ENCODE assay signal across 7 cellular contexts in the genomic region with DNA sequence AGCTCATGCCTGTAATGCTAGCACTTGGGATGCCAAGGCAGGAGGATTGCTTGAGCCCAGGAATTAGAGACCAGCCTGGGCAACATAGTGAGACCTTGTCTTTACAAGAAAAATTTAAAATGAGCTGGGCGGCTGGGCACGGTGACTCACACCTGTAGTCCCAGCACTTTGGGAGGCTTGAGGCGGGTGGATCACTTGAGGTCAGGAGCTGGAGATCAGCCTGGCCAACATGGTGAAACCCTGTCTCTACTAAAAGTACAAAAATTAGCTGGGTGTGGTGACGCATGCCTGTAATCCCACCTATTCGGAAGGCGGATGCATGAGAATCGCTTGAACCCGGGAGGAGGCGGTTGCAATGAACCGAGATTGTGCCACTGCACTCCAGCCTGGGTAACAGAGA. TPM values are rescaled to one million over a fixed set of nuclear protein-coding genes. Genes with fewer than 3 reads are reported as not detected.
DNase-seq lines count a peak whose midpoint lies in the region; ATAC-seq and TF ChIP-seq lines count a peak whose summit lies in the region.
"Not testable (repeated sequence)": the region's sequence is repeated elsewhere in the genome, so short reads cannot be mapped to it uniquely, and the experiment has no call there.

No MANE protein-coding gene starts in this region.

- not testable (repeated sequence) for TF ChIP-seq POLR2A in NB4 (IDR thresholded peaks at IDR 0.05; ENCODE audit: extremely low read depth, insufficient read length); spleen (IDR thresholded peaks at IDR 0.05)

- CTCF ChIA-PET in MCF 10A (lab: Yijun Ruan, JAX) = interaction anchor here (0.6 to 3.1 kb wide), 5 partner anchors 13 to 227 kb away, joined by 3 to 17 read pairs (median 3); a partner anchor contains a TSS

- H3K4me1 Mint-ChIP-seq in T-helper 17 cell (peaks cover 26% of the 10 kb centered on the region), MCF 10A (ENCODE audit: insufficient read depth, unreplicated experiment) (peaks cover 26% of the 10 kb centered on the region), mesothelial cell of epicardium (peaks cover 30% of the 10 kb centered on the region)
- peaks cover 41% of the 10 kb centered on the region for H3K4me1 Mint-ChIP-seq in activated T-helper 1 cell treated with anti-CD3 and anti-CD28 coated beads, Interleukin-12 subunit alpha, Interleukin-12 subunit beta, Interleukin-2, Interleukin-4 antibody, amounts not matched to agents 30 ng/mL and 10 ng/mL and 1 ng/mL, durations not matched to agents 14 hours and 24 hours and 36 hours (ENCODE audit: low read depth)

- peak overlapping the region; percentile 35 for H3K4me3 ChIP-seq in GM06990 (replicated peaks; ENCODE audit: low read depth, low read length)
- H3K4me3 ChIP-seq in NB4 (ENCODE audit: low read depth, low read length) = peak overlapping the region; percentile 66
- H3K4me3 ChIP-seq in spleen = peak overlapping the region in 4 of 8 donors; percentile 87 to 95 (median 92)

- not testable (repeated sequence) for ATAC-seq in T-helper 17 cell

- not testable (repeated sequence) for DNase-seq in GM06990 (ENCODE audit: extremely low read depth, insufficient read length); T-helper 17 cell; activated T-helper 1 cell treated with anti-CD3 and anti-CD28 coated beads, Interleukin-12 subunit alpha, Interleukin-12 subunit beta, Interleukin-2, Interleukin-4 antibody, amounts not matched to agents 30 ng/mL and 10 ng/mL and 1 ng/mL, durations not matched to agents 14 hours and 24 hours and 36 hours (ENCODE audit: low spot score); MCF 10A (ENCODE audit: unreplicated experiment); mesothelial cell of epicardium (ENCODE audit: low spot score in 2 of 2, unreplicated experiment in 2 of 2); spleen
- peak; percentile 9 for DNase-seq in NB4 (ENCODE audit: low read depth)

- H3K27ac ChIP-seq in spleen = peak overlapping the region in 6 of 8 donors; percentile 98 to 99 (median 98)

- H3K4me1 ChIP-seq in spleen = peaks cover 26 to 93% (median 70%) of the 10 kb centered on the region in 6 donors

- intact Hi-C loops in activated T-helper 1 cell treated with anti-CD3 and anti-CD28 coated beads, Interleukin-12 subunit alpha, Interleukin-12 subunit beta, Interleukin-2, Interleukin-4 antibody, amounts not matched to agents 30 ng/mL and 10 ng/mL and 1 ng/mL, durations not matched to agents 14 hours and 24 hours and 36 hours (cut with micrococcal nuclease) = loop anchor here (5.0 to 10.0 kb wide), 3 partner anchors 379 to 1781 kb away; a partner anchor contains a TSS
- intact Hi-C loops in MCF 10A (cut with micrococcal nuclease); spleen (cut with DNase I; ENCODE audit: low total_unique reads): not testable (repeated sequence)

- not testable (repeated sequence) for H3K27me3 ChIP-seq in GM06990 (replicated peaks; ENCODE audit: control insufficient read depth, insufficient read depth, low read length); spleen (replicated peaks in 1 of 7)

- H3K27ac Mint-ChIP-seq in T-helper 17 cell (peak overlapping the region; percentile 99), MCF 10A (ENCODE audit: low read depth, unreplicated experiment) (peak overlapping the region; percentile 98), mesothelial cell of epicardium (peak overlapping the region; percentile 43)
- peak overlapping the region; percentile 40 for H3K27ac Mint-ChIP-seq in activated T-helper 1 cell treated with anti-CD3 and anti-CD28 coated beads, Interleukin-12 subunit alpha, Interleukin-12 subunit beta, Interleukin-2, Interleukin-4 antibody, amounts not matched to agents 30 ng/mL and 10 ng/mL and 1 ng/mL, durations not matched to agents 14 hours and 24 hours and 36 hours

- not testable (repeated sequence) for H3K27me3 Mint-ChIP-seq in T-helper 17 cell; activated T-helper 1 cell treated with anti-CD3 and anti-CD28 coated beads, Interleukin-12 subunit alpha, Interleukin-12 subunit beta, Interleukin-2, Interleukin-4 antibody, amounts not matched to agents 30 ng/mL and 10 ng/mL and 1 ng/mL, durations not matched to agents 14 hours and 24 hours and 36 hours (ENCODE audit: insufficient read depth); MCF 10A (ENCODE audit: insufficient read depth, unreplicated experiment); mesothelial cell of epicardium (ENCODE audit: low read depth)

- not testable (repeated sequence) for H3K36me3 Mint-ChIP-seq in T-helper 17 cell (ENCODE audit: low read depth)
- H3K36me3 Mint-ChIP-seq in activated T-helper 1 cell treated with anti-CD3 and anti-CD28 coated beads, Interleukin-12 subunit alpha, Interleukin-12 subunit beta, Interleukin-2, Interleukin-4 antibody, amounts not matched to agents 30 ng/mL and 10 ng/mL and 1 ng/mL, durations not matched to agents 14 hours and 24 hours and 36 hours (ENCODE audit: low read depth) = peaks cover 40% of the 10 kb centered on the region
- peaks cover 35% of the 10 kb centered on the region for H3K36me3 Mint-ChIP-seq in MCF 10A (ENCODE audit: insufficient read depth, unreplicated experiment)
- peaks cover 12% of the 10 kb centered on the region for H3K36me3 Mint-ChIP-seq in mesothelial cell of epicardium

- not testable (repeated sequence) for BruUV-seq in MCF 10A (replicated peaks; lab: Mats Ljungman, UMichigan)

- TF ChIP-seq CTCF in GM06990 (IDR thresholded peaks at IDR 0.05; ENCODE audit: insufficient read depth, low read length, poor library complexity, severe bottlenecking); NB4 (IDR thresholded peaks at IDR 0.05; ENCODE audit: low read depth, low read length); MCF 10A (IDR thresholded peaks at IDR 0.05; ENCODE audit: unreplicated experiment); mesothelial cell of epicardium (IDR thresholded peaks at IDR 0.05; ENCODE audit: unreplicated experiment); spleen (IDR thresholded peaks at IDR 0.05 in 8 of 11, conservative IDR thresholded peaks at IDR 0.05 in 3 of 11): not testable (repeated sequence)

- POLR2A ChIA-PET in MCF 10A (lab: Yijun Ruan, JAX) = interaction anchor here (0.7 to 2.8 kb wide), 2 partner anchors 18 to 87 kb away, joined by 5 to 26 read pairs; a partner anchor contains a TSS

- not testable (repeated sequence) for H3K9me3 Mint-ChIP-seq in activated T-helper 1 cell treated with anti-CD3 and anti-CD28 coated beads, Interleukin-12 subunit alpha, Interleukin-12 subunit beta, Interleukin-2, Interleukin-4 antibody, amounts not matched to agents 30 ng/mL and 10 ng/mL and 1 ng/mL, durations not matched to agents 14 hours and 24 hours and 36 hours; MCF 10A (ENCODE audit: unreplicated experiment); mesothelial cell of epicardium

- H3K36me3 ChIP-seq in GM06990 (ENCODE audit: control insufficient read depth, insufficient read depth, low read length) = not testable (repeated sequence)
- peaks cover 0 to 32% (median 6%) of the 10 kb centered on the region in 6 donors for H3K36me3 ChIP-seq in spleen

- H3K4me3 Mint-ChIP-seq in T-helper 17 cell (peak overlapping the region; percentile 47), MCF 10A (ENCODE audit: unreplicated experiment) (peak overlapping the region; percentile 64), mesothelial cell of epicardium (peak overlapping the region; percentile 8)
- peak overlapping the region; percentile 84 for H3K4me3 Mint-ChIP-seq in activated T-helper 1 cell treated with anti-CD3 and anti-CD28 coated beads, Interleukin-12 subunit alpha, Interleukin-12 subunit beta, Interleukin-2, Interleukin-4 antibody, amounts not matched to agents 30 ng/mL and 10 ng/mL and 1 ng/mL, durations not matched to agents 14 hours and 24 hours and 36 hours

- WGBS in spleen, 5 donors = 91 to 96% (median 94%) methylated on average over 10 of the region's 10 CpGs

- not testable (repeated sequence) for H3K9me3 ChIP-seq in T-helper 17 cell (ENCODE audit: control insufficient read depth, low read length, poor library complexity, severe bottlenecking); spleen

RNA-seq across cellular contexts. Expression of a gene that starts 2.5 kb away (rescaled TPM):
- 100 to 1,000 TPM in 1 of 2 donors, 10 to 100 TPM in 1; 95.4 to 121 TPM for total RNA-seq in T-helper 17 cell
- 69.2 and 71.1 TPM in 2 replicates for total RNA-seq in activated T-helper 1 cell treated with anti-CD3 and anti-CD28 coated beads, Interleukin-12 subunit alpha, Interleukin-12 subunit beta, Interleukin-2, Interleukin-4 antibody, amounts not matched to agents 30 ng/mL and 10 ng/mL and 1 ng/mL, durations not matched to agents 14 hours and 24 hours and 36 hours
- 9.9 and 11.2 TPM in 2 replicates for total RNA-seq in MCF 10A (2022)
- 44.0 to 48.0 TPM (median 45.0 TPM) in 3 replicates for total RNA-seq in mesothelial cell of epicardium
- 100 to 1,000 TPM; 212 to 368 (median 234) TPM for total RNA-seq in spleen
- 100 to 1,000 TPM in 2 of 3 donors, 10 to 100 TPM in 1; 96.9 to 343 (median 341) TPM for polyA plus RNA-seq in spleen

RNA-seq across cellular contexts. Expression of a gene that starts 17.8 kb away (rescaled TPM):
- total RNA-seq in T-helper 17 cell (10 to 100 TPM; 12.9 to 17.7 TPM), MCF 10A (2022) (10.6 and 16.9 TPM in 2 replicates), mesothelial cell of epicardium (51.1 to 54.9 TPM (median 54.7 TPM) in 3 replicates), spleen (10 to 100 TPM; 19.7 to 35.1 (median 27.9) TPM)
- 19.8 and 23.9 TPM in 2 replicates for total RNA-seq in activated T-helper 1 cell treated with anti-CD3 and anti-CD28 coated beads, Interleukin-12 subunit alpha, Interleukin-12 subunit beta, Interleukin-2, Interleukin-4 antibody, amounts not matched to agents 30 ng/mL and 10 ng/mL and 1 ng/mL, durations not matched to agents 14 hours and 24 hours and 36 hours
- 10 to 100 TPM; 23.7 to 46.7 (median 31.9) TPM for polyA plus RNA-seq in spleen

RNA-seq across cellular contexts. Expression of a gene that starts 59.5 kb away (rescaled TPM):
- total RNA-seq in T-helper 17 cell (100 to 1,000 TPM in 1 of 2 donors, 10 to 100 TPM in 1; 93.3 to 108 TPM), MCF 10A (2022) (47.0 and 47.6 TPM in 2 replicates), mesothelial cell of epicardium (154 to 163 TPM (median 155 TPM) in 3 replicates), spleen (100 to 1,000 TPM; 248 to 365 (median 278) TPM)
- 78.8 and 88.6 TPM in 2 replicates for total RNA-seq in activated T-helper 1 cell treated with anti-CD3 and anti-CD28 coated beads, Interleukin-12 subunit alpha, Interleukin-12 subunit beta, Interleukin-2, Interleukin-4 antibody, amounts not matched to agents 30 ng/mL and 10 ng/mL and 1 ng/mL, durations not matched to agents 14 hours and 24 hours and 36 hours
- 100 to 1,000 TPM in 2 of 3 donors, 10 to 100 TPM in 1; 76.7 to 176 (median 127) TPM for polyA plus RNA-seq in spleen

Comparison
In these comparisons a context has a peak if more than half of its experiments do, and no peak if none do; other contexts are left out.
1. H3K27ac Mint-ChIP-seq: peak in every context shown above with its lines; median percentile 99 in T-helper 17 cell; 98 in MCF 10A; 43 in mesothelial cell of epicardium; 40 in activated T-helper 1 cell treated with anti-CD3 and anti-CD28 coated beads, Interleukin-12 subunit alpha, Interleukin-12 subunit beta, Interleukin-2, Interleukin-4 antibody, amounts not matched to agents 30 ng/mL and 10 ng/mL and 1 ng/mL, durations not matched to agents 14 hours and 24 hours and 36 hours.
2. H3K4me3 Mint-ChIP-seq: peak in every context shown above with its lines; median percentile 84 in activated T-helper 1 cell treated with anti-CD3 and anti-CD28 coated beads, Interleukin-12 subunit alpha, Interleukin-12 subunit beta, Interleukin-2, Interleukin-4 antibody, amounts not matched to agents 30 ng/mL and 10 ng/mL and 1 ng/mL, durations not matched to agents 14 hours and 24 hours and 36 hours; 64 in MCF 10A; 47 in T-helper 17 cell; 8 in mesothelial cell of epicardium.